8 cellular contexts compared by ENCODE assay signal in the genomic region with DNA sequence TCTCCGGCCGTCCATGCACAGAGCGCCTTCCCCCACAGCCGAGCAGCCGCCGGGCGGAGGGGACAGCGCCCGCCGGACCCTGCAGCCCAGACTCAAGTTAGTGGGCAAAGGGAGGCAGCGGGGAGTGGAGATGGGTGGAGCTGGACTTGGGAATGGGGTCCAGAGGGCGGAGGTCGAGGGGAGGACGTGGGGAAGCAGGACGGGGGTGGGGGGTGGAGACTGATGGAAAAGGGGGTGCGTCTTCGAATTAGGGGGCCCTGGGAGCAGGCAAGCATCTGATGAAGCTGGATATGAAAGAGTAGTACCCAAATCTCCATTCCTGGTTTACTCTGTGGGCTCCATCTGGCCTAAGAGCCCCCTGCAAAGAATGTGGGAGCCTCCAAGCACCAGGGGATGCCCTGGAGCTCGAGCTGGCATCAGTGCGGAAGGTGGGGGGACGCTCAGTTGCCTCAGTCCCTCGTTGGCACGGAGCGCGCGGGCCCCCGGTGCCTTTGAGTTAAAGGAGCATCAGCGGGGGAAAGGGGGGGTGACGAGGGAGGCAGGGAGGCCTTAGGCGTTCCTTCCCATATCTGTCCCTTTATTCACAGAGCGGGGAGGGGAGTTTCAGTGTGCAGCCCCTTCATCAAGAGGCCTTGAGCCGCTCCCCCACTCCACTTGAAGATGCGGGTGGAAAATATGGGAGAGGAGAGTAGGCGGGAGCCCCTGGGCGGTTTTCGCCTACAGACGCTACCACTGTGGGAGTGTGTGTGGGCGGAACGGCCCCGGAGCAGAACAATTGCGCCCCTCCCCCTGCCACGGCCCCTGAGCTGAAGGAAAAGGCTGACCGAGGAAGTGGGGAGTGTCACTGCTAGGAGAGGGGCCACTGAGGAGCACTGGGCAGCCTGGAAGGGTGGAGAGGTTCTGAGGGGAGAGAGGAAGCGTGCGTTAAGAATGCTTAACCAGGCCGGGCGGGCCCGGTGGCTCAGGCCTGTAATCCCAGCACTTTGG. TPM values are rescaled to one million over a fixed set of nuclear protein-coding genes. Genes with fewer than 3 reads are reported as not detected.
DNase-seq lines count a peak whose midpoint lies in the region; ATAC-seq and TF ChIP-seq lines count a peak whose summit lies in the region.

No MANE protein-coding gene starts in this region.

- H3K4me3 ChIP-seq in GM12865 (ENCODE audit: low read depth, low read length): peak overlapping the region; percentile 91
- H3K4me3 ChIP-seq in fibroblast of the aortic adventitia (ENCODE audit: low read depth, low read length): peak overlapping the region; percentile 95

- DNase-seq in GM12865 (ENCODE audit: low read depth): peak; percentile 54
- DNase-seq in NOMO-1 treated with dmso at 0.1 percent for 144 hours (lab: John Stamatoyannopoulos, UW; ENCODE audit: unreplicated experiment): peak; percentile 39
- DNase-seq in activated T-helper 2 cell treated with anti-CD3 and anti-CD28 coated beads, Interferon-gamma antibody, Interleukin-2, Interleukin-4, amounts not matched to agents 10 μg/mL and 5 μg/mL and 100 μg/mL, durations not matched to agents 14 hours and 24 hours and 36 hours (ENCODE audit: low spot score): peak; percentile 54
- peak; percentile 69 for DNase-seq in fibroblast of the aortic adventitia (ENCODE audit: low read depth)
- no peak for DNase-seq in natural killer cell treated with Interleukin-12 subunit alpha and Interleukin-12 subunit beta and Interleukin-15 and Interleukin-18, amount 100 ng/mL, for 72 hours (ENCODE audit: low spot score)
- DNase-seq in type B pancreatic cell (ENCODE audit: extremely low spot score, unreplicated experiment): peak; percentile 75
- no peak for DNase-seq in NCI-H2196 treated with DMSO at 0.1 percent for 48 hours (lab: John Stamatoyannopoulos, UW; ENCODE audit: unreplicated experiment)

- ATAC-seq in natural killer cell treated with Interleukin-12 subunit alpha and Interleukin-12 subunit beta and Interleukin-15 and Interleukin-18, amount 100 ng/mL, for 72 hours: no peak
- no peak for ATAC-seq in GM18867 (IDR thresholded peaks at IDR 0.05; ENCODE audit: unreplicated experiment)

- H3K27me3 Mint-ChIP-seq in activated T-helper 2 cell treated with anti-CD3 and anti-CD28 coated beads, Interferon-gamma antibody, Interleukin-2, Interleukin-4, amounts not matched to agents 10 μg/mL and 5 μg/mL and 100 μg/mL, durations not matched to agents 14 hours and 24 hours and 36 hours (ENCODE audit: low read depth): no peaks in the 10 kb centered on the region
- no peaks in the 10 kb centered on the region for H3K27me3 Mint-ChIP-seq in natural killer cell treated with Interleukin-12 subunit alpha and Interleukin-12 subunit beta and Interleukin-15 and Interleukin-18, amount 100 ng/mL, for 72 hours
- H3K27me3 Mint-ChIP-seq in type B pancreatic cell: no peaks in the 10 kb centered on the region

- peaks cover 65% of the 10 kb centered on the region for H3K4me1 Mint-ChIP-seq in activated T-helper 2 cell treated with anti-CD3 and anti-CD28 coated beads, Interferon-gamma antibody, Interleukin-2, Interleukin-4, amounts not matched to agents 10 μg/mL and 5 μg/mL and 100 μg/mL, durations not matched to agents 14 hours and 24 hours and 36 hours (ENCODE audit: low read depth)
- H3K4me1 Mint-ChIP-seq in natural killer cell treated with Interleukin-12 subunit alpha and Interleukin-12 subunit beta and Interleukin-15 and Interleukin-18, amount 100 ng/mL, for 72 hours (ENCODE audit: low read depth in 2 of 2): peaks cover 49 to 56% of the 10 kb centered on the region in 2 donors
- H3K4me1 Mint-ChIP-seq in type B pancreatic cell (ENCODE audit: unreplicated experiment): peaks cover 47% of the 10 kb centered on the region

- no peaks in the 10 kb centered on the region for H3K9me3 Mint-ChIP-seq in activated T-helper 2 cell treated with anti-CD3 and anti-CD28 coated beads, Interferon-gamma antibody, Interleukin-2, Interleukin-4, amounts not matched to agents 10 μg/mL and 5 μg/mL and 100 μg/mL, durations not matched to agents 14 hours and 24 hours and 36 hours
- H3K9me3 Mint-ChIP-seq in natural killer cell treated with Interleukin-12 subunit alpha and Interleukin-12 subunit beta and Interleukin-15 and Interleukin-18, amount 100 ng/mL, for 72 hours: no peaks in the 10 kb centered on the region
- H3K9me3 Mint-ChIP-seq in type B pancreatic cell: no peaks in the 10 kb centered on the region

- H3K27ac Mint-ChIP-seq in activated T-helper 2 cell treated with anti-CD3 and anti-CD28 coated beads, Interferon-gamma antibody, Interleukin-2, Interleukin-4, amounts not matched to agents 10 μg/mL and 5 μg/mL and 100 μg/mL, durations not matched to agents 14 hours and 24 hours and 36 hours: peak overlapping the region; percentile 88
- H3K27ac Mint-ChIP-seq in natural killer cell treated with Interleukin-12 subunit alpha and Interleukin-12 subunit beta and Interleukin-15 and Interleukin-18, amount 100 ng/mL, for 72 hours: peak overlapping the region; percentile 73 to 88
- H3K27ac Mint-ChIP-seq in type B pancreatic cell: peak overlapping the region; percentile 93

- intact Hi-C loops in activated T-helper 2 cell treated with anti-CD3 and anti-CD28 coated beads, Interferon-gamma antibody, Interleukin-2, Interleukin-4, amounts not matched to agents 10 μg/mL and 5 μg/mL and 100 μg/mL, durations not matched to agents 14 hours and 24 hours and 36 hours (cut with micrococcal nuclease): loop anchor here (1.0 to 5.0 kb wide), 4 partner anchors 20 to 452 kb away; a partner anchor contains a TSS

- TF ChIP-seq CTCF in GM12865 (IDR thresholded peaks at IDR 0.05; ENCODE audit: insufficient read depth, low read depth, low read length, missing control alignments): no peak
- TF ChIP-seq CTCF in fibroblast of the aortic adventitia (IDR thresholded peaks at IDR 0.05; ENCODE audit: insufficient read depth, low read length): no peak
- TF ChIP-seq CTCF in type B pancreatic cell (conservative IDR thresholded peaks at IDR 0.05): no peak

- peaks cover 59% of the 10 kb centered on the region for H3K36me3 Mint-ChIP-seq in activated T-helper 2 cell treated with anti-CD3 and anti-CD28 coated beads, Interferon-gamma antibody, Interleukin-2, Interleukin-4, amounts not matched to agents 10 μg/mL and 5 μg/mL and 100 μg/mL, durations not matched to agents 14 hours and 24 hours and 36 hours (ENCODE audit: low read depth)
- no peaks in the 10 kb centered on the region for H3K36me3 Mint-ChIP-seq in natural killer cell treated with Interleukin-12 subunit alpha and Interleukin-12 subunit beta and Interleukin-15 and Interleukin-18, amount 100 ng/mL, for 72 hours
- peaks cover 7% of the 10 kb centered on the region for H3K36me3 Mint-ChIP-seq in type B pancreatic cell

- peak overlapping the region; percentile 99 for H3K4me3 Mint-ChIP-seq in activated T-helper 2 cell treated with anti-CD3 and anti-CD28 coated beads, Interferon-gamma antibody, Interleukin-2, Interleukin-4, amounts not matched to agents 10 μg/mL and 5 μg/mL and 100 μg/mL, durations not matched to agents 14 hours and 24 hours and 36 hours (ENCODE audit: low read depth)
- H3K4me3 Mint-ChIP-seq in natural killer cell treated with Interleukin-12 subunit alpha and Interleukin-12 subunit beta and Interleukin-15 and Interleukin-18, amount 100 ng/mL, for 72 hours: peak overlapping the region; percentile 91
- peak overlapping the region; percentile 98 for H3K4me3 Mint-ChIP-seq in type B pancreatic cell

RNA-seq across cellular contexts. Expression of a gene that starts 0.6 kb away (rescaled TPM):
- 72.8 and 74.7 TPM in 2 replicates for total RNA-seq in activated T-helper 2 cell treated with anti-CD3 and anti-CD28 coated beads, Interferon-gamma antibody, Interleukin-2, Interleukin-4, amounts not matched to agents 10 μg/mL and 5 μg/mL and 100 μg/mL, durations not matched to agents 14 hours and 24 hours and 36 hours
- total RNA-seq in fibroblast of the aortic adventitia (ENCODE audit: low replicate concordance) (41.8 and 54.2 TPM in 2 replicates), type B pancreatic cell (ENCODE audit: low replicate concordance) (48.3 and 49.7 TPM in 2 replicates)
- 1 to 10 TPM; 7.7 to 8.0 TPM for total RNA-seq in natural killer cell treated with Interleukin-12 subunit alpha and Interleukin-12 subunit beta and Interleukin-15 and Interleukin-18, amount 100 ng/mL, for 72 hours

RNA-seq across cellular contexts. Expression of a gene that starts 11.0 kb away (rescaled TPM):
- 79.8 and 86.7 TPM in 2 replicates for total RNA-seq in activated T-helper 2 cell treated with anti-CD3 and anti-CD28 coated beads, Interferon-gamma antibody, Interleukin-2, Interleukin-4, amounts not matched to agents 10 μg/mL and 5 μg/mL and 100 μg/mL, durations not matched to agents 14 hours and 24 hours and 36 hours
- total RNA-seq in fibroblast of the aortic adventitia (ENCODE audit: low replicate concordance) (4.7 and 25.0 TPM in 2 replicates), type B pancreatic cell (ENCODE audit: low replicate concordance) (17.4 and 32.0 TPM in 2 replicates)
- 10 to 100 TPM; 25.5 to 34.1 TPM for total RNA-seq in natural killer cell treated with Interleukin-12 subunit alpha and Interleukin-12 subunit beta and Interleukin-15 and Interleukin-18, amount 100 ng/mL, for 72 hours

RNA-seq across cellular contexts. Expression of a gene that starts 21.6 kb away (rescaled TPM):
- total RNA-seq in activated T-helper 2 cell treated with anti-CD3 and anti-CD28 coated beads, Interferon-gamma antibody, Interleukin-2, Interleukin-4, amounts not matched to agents 10 μg/mL and 5 μg/mL and 100 μg/mL, durations not matched to agents 14 hours and 24 hours and 36 hours: 333 and 341 TPM in 2 replicates
- 89.0 and 102 TPM in 2 replicates for total RNA-seq in fibroblast of the aortic adventitia (ENCODE audit: low replicate concordance)
- 100 to 1,000 TPM; 158 to 198 TPM for total RNA-seq in natural killer cell treated with Interleukin-12 subunit alpha and Interleukin-12 subunit beta and Interleukin-15 and Interleukin-18, amount 100 ng/mL, for 72 hours
- total RNA-seq in type B pancreatic cell (ENCODE audit: low replicate concordance): 83.4 and 167 TPM in 2 replicates

RNA-seq across cellular contexts. Expression of a gene that starts 38.7 kb away (rescaled TPM):
- 1.8 and 2.1 TPM in 2 replicates for total RNA-seq in activated T-helper 2 cell treated with anti-CD3 and anti-CD28 coated beads, Interferon-gamma antibody, Interleukin-2, Interleukin-4, amounts not matched to agents 10 μg/mL and 5 μg/mL and 100 μg/mL, durations not matched to agents 14 hours and 24 hours and 36 hours
- total RNA-seq in fibroblast of the aortic adventitia (ENCODE audit: low replicate concordance): 381 and 541 TPM in 2 replicates
- total RNA-seq in natural killer cell treated with Interleukin-12 subunit alpha and Interleukin-12 subunit beta and Interleukin-15 and Interleukin-18, amount 100 ng/mL, for 72 hours: under 1 TPM; 0.42 to 0.45 TPM
- 96.4 and 138 TPM in 2 replicates for total RNA-seq in type B pancreatic cell (ENCODE audit: low replicate concordance)

RNA-seq across cellular contexts. Expression of a gene that starts 39.6 kb away (rescaled TPM):
- total RNA-seq in activated T-helper 2 cell treated with anti-CD3 and anti-CD28 coated beads, Interferon-gamma antibody, Interleukin-2, Interleukin-4, amounts not matched to agents 10 μg/mL and 5 μg/mL and 100 μg/mL, durations not matched to agents 14 hours and 24 hours and 36 hours: 2.4 and 4.2 TPM in 2 replicates
- 0.09 and 3.4 TPM in 2 replicates for total RNA-seq in fibroblast of the aortic adventitia (ENCODE audit: low replicate concordance)
- 1 to 10 TPM in 1 of 2 donors, under 1 TPM in 1; 0.48 to 2.5 TPM for total RNA-seq in natural killer cell treated with Interleukin-12 subunit alpha and Interleukin-12 subunit beta and Interleukin-15 and Interleukin-18, amount 100 ng/mL, for 72 hours
- total RNA-seq in type B pancreatic cell (ENCODE audit: low replicate concordance): 4.3 and 19.4 TPM in 2 replicates

Comparison
In these comparisons a context has a peak if more than half of its experiments do, and no peak if none do; other contexts are left out.
1. DNase-seq: peak in GM12865 (single experiment), NOMO-1 treated with dmso at 0.1 percent for 144 hours (single experiment), activated T-helper 2 cell treated with anti-CD3 and anti-CD28 coated beads, Interferon-gamma antibody, Interleukin-2, Interleukin-4, amounts not matched to agents 10 μg/mL and 5 μg/mL and 100 μg/mL, durations not matched to agents 14 hours and 24 hours and 36 hours (single experiment), fibroblast of the aortic adventitia (single experiment) and type B pancreatic cell (single experiment); none in natural killer cell treated with Interleukin-12 subunit alpha and Interleukin-12 subunit beta and Interleukin-15 and Interleukin-18, amount 100 ng/mL, for 72 hours (single experiment) and NCI-H2196 treated with DMSO at 0.1 percent for 48 hours (single experiment).
2. Peak in every context shown above with its lines, with median percentiles within 50 percentile points of each other: H3K27ac Mint-ChIP-seq and H3K4me3 Mint-ChIP-seq.